ENCODE assay signal across 8 cellular contexts in the genomic region with DNA sequence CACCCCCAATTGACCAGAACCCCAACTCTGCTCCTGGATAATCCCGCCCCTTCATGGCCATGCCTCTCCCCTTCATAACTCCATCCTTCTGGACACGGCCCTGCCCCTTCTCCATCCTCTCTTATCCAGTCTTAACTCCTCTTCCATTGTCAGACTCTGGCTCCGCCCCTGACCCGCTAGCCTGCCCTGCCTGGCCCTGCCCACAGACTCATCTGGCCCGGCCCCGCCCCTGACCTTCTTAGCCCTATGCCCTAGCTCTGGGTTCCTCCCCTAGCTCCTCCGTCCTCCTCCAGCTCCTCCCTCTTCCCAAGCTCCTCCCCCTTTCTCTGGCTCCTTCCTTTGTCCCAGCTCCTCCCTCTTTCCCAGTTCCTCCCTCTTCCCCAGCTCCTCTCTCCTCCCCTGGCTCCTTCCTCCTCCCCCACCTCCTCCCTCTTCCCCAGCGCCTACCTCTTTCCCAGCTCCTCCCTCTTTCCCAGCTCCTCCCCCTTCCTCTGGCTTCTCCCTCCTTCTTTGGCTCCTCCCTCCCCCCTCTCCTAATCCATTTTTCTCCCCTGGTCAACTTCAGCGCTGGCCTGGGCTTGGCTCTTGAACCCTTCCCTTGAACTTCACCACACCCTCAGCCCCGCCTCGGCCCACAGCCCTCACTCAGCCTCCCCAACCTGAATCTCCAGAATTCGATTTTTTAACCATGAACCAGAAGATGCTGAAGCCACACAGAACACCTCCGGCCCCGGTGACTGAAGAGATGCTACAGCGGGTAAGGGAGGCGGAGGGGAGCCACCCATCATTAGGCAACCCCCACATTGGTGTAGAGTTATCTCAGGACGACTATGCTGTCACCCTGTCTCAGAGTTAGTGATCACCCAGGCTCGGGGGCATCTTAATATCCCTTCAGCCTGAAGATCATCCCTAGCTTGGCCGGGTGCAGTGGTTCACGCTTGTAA. TPM values are rescaled to one million over a fixed set of nuclear protein-coding genes. Genes with fewer than 3 reads are reported as not detected.
DNase-seq lines count a peak whose midpoint lies in the region; ATAC-seq and TF ChIP-seq lines count a peak whose summit lies in the region.

No MANE protein-coding gene starts in this region.

- POLR2A ChIA-PET in WTC11 (lab: Charles Lee): interaction anchor here (0.8 to 2.0 kb wide), 9 partner anchors 9 to 62 kb away, joined by 3 to 8 read pairs (median 3); a partner anchor contains a TSS
- POLR2A ChIA-PET in naive thymus-derived CD4-positive, alpha-beta T cell (lab: Charles Lee): interaction anchor here (0.8 kb wide), 1 partner anchor 13 kb away, joined by 3 read pairs; no protein-coding TSS in a partner anchor

- H3K4me1 Mint-ChIP-seq in WTC11: peaks cover 19% of the 10 kb centered on the region
- H3K4me1 Mint-ChIP-seq in naive thymus-derived CD4-positive, alpha-beta T cell: peaks cover 2 to 11% (median 10%) of the 10 kb centered on the region in 7 donors

- CTCF ChIA-PET in WTC11 (lab: Charles Lee): interaction anchor here (0.5 to 3.6 kb wide), 20 partner anchors 9 to 437 kb away, joined by 3 to 33 read pairs (median 4); a partner anchor contains a TSS
- CTCF ChIA-PET in naive thymus-derived CD4-positive, alpha-beta T cell (lab: Charles Lee): no interaction called here

- DNase-seq in activated CD4-positive, CD25-positive, alpha-beta regulatory T cell (lab: John Stamatoyannopoulos, UW): no peak
- DNase-seq in NCI-H2196 (lab: John Stamatoyannopoulos, UW; ENCODE audit: unreplicated experiment) (peak; percentile 95), WTC11 (ENCODE audit: low spot score) (peak; percentile 99), fibroblast of gingiva (ENCODE audit: low read depth) (peak; percentile 89)
- peak in 1 of 9 donors; percentile 51 for DNase-seq in naive thymus-derived CD4-positive, alpha-beta T cell

- H3K4me3 ChIP-seq in naive thymus-derived CD4-positive, alpha-beta T cell (ENCODE audit: low read length): no peak overlapping the region

- intact Hi-C loops in naive thymus-derived CD4-positive, alpha-beta T cell (cut with micrococcal nuclease): no loop called here

- peaks cover 0 to 4% of the 10 kb centered on the region in 2 donors for H3K27me3 ChIP-seq in naive thymus-derived CD4-positive, alpha-beta T cell (ENCODE audit: control insufficient read depth in 2 of 2, insufficient read depth in 2 of 2, low read length in 2 of 2)

- ATAC-seq in activated CD4-positive, CD25-positive, alpha-beta regulatory T cell treated with anti-CD3 and anti-CD28 coated beads, Interleukin-2, amount 50 U/mL, for 24 hours: peak; percentile 51 to 73
- peak; percentile 88 for ATAC-seq in WTC11
- ATAC-seq in naive thymus-derived CD4-positive, alpha-beta T cell: peak; percentile 79
- no peak for ATAC-seq in GM18505 (IDR thresholded peaks at IDR 0.05; ENCODE audit: unreplicated experiment)
- ATAC-seq in HG03280 (IDR thresholded peaks at IDR 0.05; ENCODE audit: unreplicated experiment): no peak

- no peak for TF ChIP-seq CTCF in WTC11 (IDR thresholded peaks at IDR 0.05)

- H3K9me3 ChIP-seq in naive thymus-derived CD4-positive, alpha-beta T cell (ENCODE audit: control insufficient read depth in 2 of 3, low read length in 3 of 3): no peaks in the 10 kb centered on the region

- H3K9me3 Mint-ChIP-seq in WTC11: no peaks in the 10 kb centered on the region
- H3K9me3 Mint-ChIP-seq in naive thymus-derived CD4-positive, alpha-beta T cell: peaks cover 0 to 3% (median 0%) of the 10 kb centered on the region in 11 donors

- H3K4me1 ChIP-seq in naive thymus-derived CD4-positive, alpha-beta T cell (ENCODE audit: control insufficient read depth in 2 of 2, insufficient read depth in 2 of 2, low read length in 2 of 2): peaks cover 0 to 11% of the 10 kb centered on the region in 2 donors

- no peaks in the 10 kb centered on the region for H3K36me3 ChIP-seq in naive thymus-derived CD4-positive, alpha-beta T cell (ENCODE audit: control insufficient read depth in 2 of 3, insufficient read depth in 3 of 3, low read length in 3 of 3)

- no peak for TF ChIP-seq POLR2A in GM18505 (IDR thresholded peaks at IDR 0.05; ENCODE audit: borderline replicate concordance, extremely low read depth, insufficient read depth, insufficient read length)

- peaks cover 48% of the 10 kb centered on the region for H3K27me3 Mint-ChIP-seq in WTC11 (ENCODE audit: low read depth)
- peaks cover 14 to 32% (median 17%) of the 10 kb centered on the region in 5 donors for H3K27me3 Mint-ChIP-seq in naive thymus-derived CD4-positive, alpha-beta T cell

- peak overlapping the region; percentile 76 for H3K27ac Mint-ChIP-seq in WTC11
- no peak overlapping the region for H3K27ac Mint-ChIP-seq in naive thymus-derived CD4-positive, alpha-beta T cell

- H3K36me3 Mint-ChIP-seq in WTC11: no peaks in the 10 kb centered on the region
- H3K36me3 Mint-ChIP-seq in naive thymus-derived CD4-positive, alpha-beta T cell: no peaks in the 10 kb centered on the region

- H3K4me3 Mint-ChIP-seq in WTC11: peak overlapping the region; percentile 62
- peak overlapping the region in 2 of 10 donors; percentile 47 to 69 for H3K4me3 Mint-ChIP-seq in naive thymus-derived CD4-positive, alpha-beta T cell

- no peak overlapping the region for H3K27ac ChIP-seq in naive thymus-derived CD4-positive, alpha-beta T cell (ENCODE audit: low read depth, low read length)

TF ChIP-seq in WTC11, 78 proteins besides CTCF, POLR2A, EP300 and RAD21 (continues in another document):
- no peak for TF ChIP-seq OVOL2 (CRISPR knock-in tag; IDR thresholded peaks at IDR 0.05; ENCODE audit: borderline replicate concordance)
- TF ChIP-seq, protein P1, sequence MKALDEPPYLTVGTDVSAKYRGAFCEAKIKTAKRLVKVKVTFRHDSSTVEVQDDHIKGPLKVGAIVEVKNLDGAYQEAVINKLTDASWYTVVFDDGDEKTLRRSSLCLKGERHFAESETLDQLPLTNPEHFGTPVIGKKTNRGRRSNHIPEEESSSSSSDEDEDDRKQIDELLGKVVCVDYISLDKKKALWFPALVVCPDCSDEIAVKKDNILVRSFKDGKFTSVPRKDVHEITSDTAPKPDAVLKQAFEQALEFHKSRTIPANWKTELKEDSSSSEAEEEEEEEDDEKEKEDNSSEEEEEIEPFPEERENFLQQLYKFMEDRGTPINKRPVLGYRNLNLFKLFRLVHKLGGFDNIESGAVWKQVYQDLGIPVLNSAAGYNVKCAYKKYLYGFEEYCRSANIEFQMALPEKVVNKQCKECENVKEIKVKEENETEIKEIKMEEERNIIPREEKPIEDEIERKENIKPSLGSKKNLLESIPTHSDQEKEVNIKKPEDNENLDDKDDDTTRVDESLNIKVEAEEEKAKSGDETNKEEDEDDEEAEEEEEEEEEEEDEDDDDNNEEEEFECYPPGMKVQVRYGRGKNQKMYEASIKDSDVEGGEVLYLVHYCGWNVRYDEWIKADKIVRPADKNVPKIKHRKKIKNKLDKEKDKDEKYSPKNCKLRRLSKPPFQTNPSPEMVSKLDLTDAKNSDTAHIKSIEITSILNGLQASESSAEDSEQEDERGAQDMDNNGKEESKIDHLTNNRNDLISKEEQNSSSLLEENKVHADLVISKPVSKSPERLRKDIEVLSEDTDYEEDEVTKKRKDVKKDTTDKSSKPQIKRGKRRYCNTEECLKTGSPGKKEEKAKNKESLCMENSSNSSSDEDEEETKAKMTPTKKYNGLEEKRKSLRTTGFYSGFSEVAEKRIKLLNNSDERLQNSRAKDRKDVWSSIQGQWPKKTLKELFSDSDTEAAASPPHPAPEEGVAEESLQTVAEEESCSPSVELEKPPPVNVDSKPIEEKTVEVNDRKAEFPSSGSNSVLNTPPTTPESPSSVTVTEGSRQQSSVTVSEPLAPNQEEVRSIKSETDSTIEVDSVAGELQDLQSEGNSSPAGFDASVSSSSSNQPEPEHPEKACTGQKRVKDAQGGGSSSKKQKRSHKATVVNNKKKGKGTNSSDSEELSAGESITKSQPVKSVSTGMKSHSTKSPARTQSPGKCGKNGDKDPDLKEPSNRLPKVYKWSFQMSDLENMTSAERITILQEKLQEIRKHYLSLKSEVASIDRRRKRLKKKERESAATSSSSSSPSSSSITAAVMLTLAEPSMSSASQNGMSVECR (CRISPR knock-in tag; IDR thresholded peaks at IDR 0.05; ENCODE audit: borderline replicate concordance): 0 out of 2 replicates have a peak, but pooled peaks have one; percentile 31
- TF ChIP-seq, protein P2, sequence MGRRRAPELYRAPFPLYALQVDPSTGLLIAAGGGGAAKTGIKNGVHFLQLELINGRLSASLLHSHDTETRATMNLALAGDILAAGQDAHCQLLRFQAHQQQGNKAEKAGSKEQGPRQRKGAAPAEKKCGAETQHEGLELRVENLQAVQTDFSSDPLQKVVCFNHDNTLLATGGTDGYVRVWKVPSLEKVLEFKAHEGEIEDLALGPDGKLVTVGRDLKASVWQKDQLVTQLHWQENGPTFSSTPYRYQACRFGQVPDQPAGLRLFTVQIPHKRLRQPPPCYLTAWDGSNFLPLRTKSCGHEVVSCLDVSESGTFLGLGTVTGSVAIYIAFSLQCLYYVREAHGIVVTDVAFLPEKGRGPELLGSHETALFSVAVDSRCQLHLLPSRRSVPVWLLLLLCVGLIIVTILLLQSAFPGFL (CRISPR knock-in tag; IDR thresholded peaks at IDR 0.05; ENCODE audit: borderline replicate concordance): no peak

RNA-seq across cellular contexts. Expression of a gene that starts 9.2 kb away (rescaled TPM):
- 37.5 to 47.5 TPM (median 47.3 TPM) in 3 replicates for total RNA-seq in WTC11 (2021)
- total RNA-seq in naive thymus-derived CD4-positive, alpha-beta T cell: 10 to 100 TPM in 1 of 5 experiments, 1 to 10 TPM in 4; 5.7 to 10.1 (median 7.2) TPM
- 1 to 10 TPM; 1.4 to 2.6 TPM for polyA plus RNA-seq in naive thymus-derived CD4-positive, alpha-beta T cell

RNA-seq across cellular contexts. Expression of a gene that starts 15.8 kb away (rescaled TPM):
- total RNA-seq in WTC11 (2021): 15.0 to 19.7 TPM (median 16.7 TPM) in 3 replicates
- 10 to 100 TPM; 13.8 to 49.2 (median 18.1) TPM for total RNA-seq in naive thymus-derived CD4-positive, alpha-beta T cell
- 10 to 100 TPM in 1 of 2 donors, 1 to 10 TPM in 1; 8.8 to 11.7 TPM for polyA plus RNA-seq in naive thymus-derived CD4-positive, alpha-beta T cell

RNA-seq across cellular contexts. Expression of a gene that starts 17.8 kb away (rescaled TPM):
- 4.3 to 5.9 TPM (median 5.7 TPM) in 3 replicates for total RNA-seq in WTC11 (2021)
- 1 to 10 TPM in 1 of 5 experiments, under 1 TPM in 4; 0.59 to 1.2 (median 0.76) TPM for total RNA-seq in naive thymus-derived CD4-positive, alpha-beta T cell
- 1 to 10 TPM in 1 of 2 donors, under 1 TPM in 1; 0.89 to 1.6 TPM for polyA plus RNA-seq in naive thymus-derived CD4-positive, alpha-beta T cell

RNA-seq across cellular contexts. Expression of a gene that starts 28.9 kb away (rescaled TPM):
- total RNA-seq in WTC11 (2021): 149 to 156 TPM (median 150 TPM) in 3 replicates
- total RNA-seq in naive thymus-derived CD4-positive, alpha-beta T cell: 100 to 1,000 TPM in 4 of 5 experiments, 10 to 100 TPM in 1; 82.0 to 157 (median 133) TPM
- 10 to 100 TPM in 1 of 2 donors, 1 to 10 TPM in 1; 5.3 to 12.7 TPM for polyA plus RNA-seq in naive thymus-derived CD4-positive, alpha-beta T cell

Comparison
In these comparisons a context has a peak if more than half of its experiments do, and no peak if none do; other contexts are left out.
1. ATAC-seq: peak in activated CD4-positive, CD25-positive, alpha-beta regulatory T cell treated with anti-CD3 and anti-CD28 coated beads, Interleukin-2, amount 50 U/mL, for 24 hours (2 of 2), WTC11 (single experiment) and naive thymus-derived CD4-positive, alpha-beta T cell (single experiment); none in GM18505 (single experiment) and HG03280 (single experiment).
2. DNase-seq: peak in NCI-H2196 (single experiment), WTC11 (single experiment) and fibroblast of gingiva (single experiment); none in activated CD4-positive, CD25-positive, alpha-beta regulatory T cell (0 of 4).